In the genomic region with DNA sequence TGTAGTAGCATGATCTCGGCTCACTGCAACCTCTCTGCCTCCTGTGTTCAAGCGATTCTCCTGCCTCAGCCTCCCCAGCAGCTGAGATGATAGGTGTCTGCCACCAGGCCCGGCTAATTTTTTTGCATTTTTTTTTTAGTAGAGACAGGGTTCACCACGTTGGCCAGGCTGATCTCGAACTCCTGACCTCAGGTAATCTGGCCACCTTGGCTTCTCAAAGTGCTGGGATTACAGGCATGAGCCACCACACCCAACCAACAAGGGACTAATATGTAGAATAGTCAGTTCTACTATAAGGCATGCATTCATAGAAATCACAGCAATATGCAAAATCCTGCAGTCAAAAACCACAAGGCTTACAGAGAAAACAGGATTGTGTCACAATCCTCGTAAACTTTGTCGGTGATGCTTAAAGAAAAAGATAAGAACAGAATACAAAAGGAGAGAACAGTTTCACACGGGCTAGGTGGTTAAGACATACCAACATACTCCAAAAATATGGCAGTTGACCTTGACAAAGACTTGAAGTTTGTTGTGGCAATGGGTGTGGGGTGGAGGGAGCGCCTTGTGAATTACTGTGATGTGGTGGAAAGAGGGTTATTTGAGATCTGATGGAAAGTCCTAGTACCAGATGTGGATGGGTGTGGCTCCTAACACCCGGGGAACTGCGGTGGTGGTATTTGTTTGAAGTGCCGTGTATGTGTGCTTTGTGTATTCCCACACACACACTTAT, we compare ENCODE assay signal across 11 cellular contexts. TPM values are rescaled to one million over a fixed set of nuclear protein-coding genes. Genes with fewer than 3 reads are reported as not detected.
A peak's percentile ranks its signal among the peaks of the same experiment; 100 is the strongest.
DNase-seq lines count a peak whose midpoint lies in the region; ATAC-seq and TF ChIP-seq lines count a peak whose summit lies in the region.
"Had no signal": no experiment of that assay in that cellular context is flagged by ENCODE, and none has a peak within 500 bp of the region (broad histone marks: within the 10 kb centered on the region; RNA-seq: fewer than 3 reads in every experiment).

No MANE protein-coding gene starts in this region.

- TF ChIP-seq POLR2A in prostate gland (IDR thresholded peaks at IDR 0.05): no peak

- TF ChIP-seq CTCF in osteoblast (IDR thresholded peaks at IDR 0.05; ENCODE audit: extremely low read depth, low read depth, low read length) (no peak), prostate gland (IDR thresholded peaks at IDR 0.05) (no peak), BE2C (IDR thresholded peaks at IDR 0.05; ENCODE audit: low read depth, low read length) (no peak)

- H3K4me3 ChIP-seq in osteoblast (ENCODE audit: insufficient read depth, low read length) (no peak overlapping the region), prostate gland (no peak overlapping the region), BE2C (ENCODE audit: low read depth, low read length) (no peak overlapping the region)

- H3K4me3 Mint-ChIP-seq in activated naive CD8-positive, alpha-beta T cell treated with anti-CD3 and anti-CD28 coated beads, Interleukin-2, amount 10 ng/mL, durations not matched to agents 7 days and 5 days: peak overlapping the region; percentile 75

- H3K9me3 ChIP-seq in osteoblast (ENCODE audit: low read depth, low read length) (no peaks in the 10 kb centered on the region), prostate gland (no peaks in the 10 kb centered on the region), BE2C (no peaks in the 10 kb centered on the region)

- H3K36me3 ChIP-seq in osteoblast (ENCODE audit: insufficient read depth, low read length) (no peaks in the 10 kb centered on the region), prostate gland (no peaks in the 10 kb centered on the region), BE2C (no peaks in the 10 kb centered on the region; the same call in 1 of the 2 replicates)

- intact Hi-C loops in left ventricle myocardium superior (cut with micrococcal nuclease): no loop called here
- intact Hi-C loops in prostate gland (cut with DNase I): no loop called here

- no peaks in the 10 kb centered on the region for H3K9me3 Mint-ChIP-seq in activated naive CD8-positive, alpha-beta T cell treated with anti-CD3 and anti-CD28 coated beads, Interleukin-2, amount 10 ng/mL, durations not matched to agents 7 days and 5 days

- peaks cover 13% of the 10 kb centered on the region for H3K4me1 ChIP-seq in osteoblast (ENCODE audit: insufficient read depth, low read length)
- H3K4me1 ChIP-seq in prostate gland (replicated peaks): no peaks in the 10 kb centered on the region
- H3K4me1 ChIP-seq in BE2C: peaks cover 4% of the 10 kb centered on the region; the same call in 1 of the 2 replicates

- peaks cover 18% of the 10 kb centered on the region for H4K20me1 ChIP-seq in osteoblast (ENCODE audit: insufficient read depth, low read length)

- peak; percentile 63 for ATAC-seq in activated naive CD8-positive, alpha-beta T cell treated with anti-CD3 and anti-CD28 coated beads, Interleukin-2, amount 10 ng/mL, durations not matched to agents 7 days and 5 days (ENCODE audit: low read depth)
- ATAC-seq in HG02588 (IDR thresholded peaks at IDR 0.05; ENCODE audit: unreplicated experiment): no peak
- ATAC-seq in left ventricle myocardium superior: no peak

- DNase-seq in GF-D8 (lab: John Stamatoyannopoulos, UW) (peak; percentile 40), T-helper 2 cell (peak in 3 of 5 experiments; percentile 71 to 95 (median 95)), osteoblast (ENCODE audit: insufficient read length, low spot score, missing footprints) (peak; percentile 56), left ventricle myocardium superior (no peak), prostate gland (ENCODE audit: low spot score) (no peak), BE2C (no peak)
- peak; percentile 60 for DNase-seq in activated naive CD8-positive, alpha-beta T cell treated with anti-CD3 and anti-CD28 coated beads, Interleukin-2, amount 10 ng/mL, durations not matched to agents 7 days and 5 days
- DNase-seq: NCI-H1092 treated with DMSO at 0.1 percent for 48 hours, retina, trophoblast cell had no signal

- POLR2A ChIA-PET in activated naive CD8-positive, alpha-beta T cell treated with anti-CD3 and anti-CD28 coated beads, Interleukin-2, amount 10 ng/mL, durations not matched to agents 7 days and 5 days (lab: Charles Lee): interaction anchor here (0.7 to 5.4 kb wide), 7 partner anchors 9 to 72 kb away, joined by 3 to 41 read pairs (median 4); no protein-coding TSS in a partner anchor

- WGBS in prostate gland: 57% methylated on average over 12 of the region's 12 CpGs

- no peak overlapping the region for H3K4me2 ChIP-seq in osteoblast (ENCODE audit: insufficient read depth, low read length)

- peaks cover 58% of the 10 kb centered on the region for H3K79me2 ChIP-seq in osteoblast (ENCODE audit: insufficient read depth, low read length)

- H3K27ac Mint-ChIP-seq in activated naive CD8-positive, alpha-beta T cell treated with anti-CD3 and anti-CD28 coated beads, Interleukin-2, amount 10 ng/mL, durations not matched to agents 7 days and 5 days: peak overlapping the region; percentile 75

- peaks cover 16% of the 10 kb centered on the region for H3K36me3 Mint-ChIP-seq in activated naive CD8-positive, alpha-beta T cell treated with anti-CD3 and anti-CD28 coated beads, Interleukin-2, amount 10 ng/mL, durations not matched to agents 7 days and 5 days

- H3K4me1 Mint-ChIP-seq in activated naive CD8-positive, alpha-beta T cell treated with anti-CD3 and anti-CD28 coated beads, Interleukin-2, amount 10 ng/mL, durations not matched to agents 7 days and 5 days: peaks cover 56% of the 10 kb centered on the region

- H3K27me3 Mint-ChIP-seq in activated naive CD8-positive, alpha-beta T cell treated with anti-CD3 and anti-CD28 coated beads, Interleukin-2, amount 10 ng/mL, durations not matched to agents 7 days and 5 days: no peaks in the 10 kb centered on the region

- H3K27me3 ChIP-seq in osteoblast (ENCODE audit: insufficient read depth, low read length) (no peaks in the 10 kb centered on the region), prostate gland (replicated peaks; ENCODE audit: insufficient read depth) (no peaks in the 10 kb centered on the region), BE2C (no peaks in the 10 kb centered on the region)

- H2AFZ ChIP-seq in osteoblast (ENCODE audit: low read length): no peak overlapping the region

- no peak overlapping the region for H3K27ac ChIP-seq in osteoblast (ENCODE audit: low read depth, low read length)
- no peak overlapping the region for H3K27ac ChIP-seq in prostate gland

RNA-seq across cellular contexts. Expression of gene NOSIP, which starts 12.5 kb away (rescaled TPM):
- 100 to 1,000 TPM; 122 to 125 TPM for total RNA-seq in activated naive CD8-positive, alpha-beta T cell treated with anti-CD3 and anti-CD28 coated beads, Interleukin-2, amount 10 ng/mL, durations not matched to agents 7 days and 5 days
- total RNA-seq in osteoblast: 57.5 and 68.0 TPM in 2 replicates
- total RNA-seq in left ventricle myocardium superior: 46.7 TPM
- total RNA-seq in prostate gland: 10 to 100 TPM; 62.9 to 91.7 TPM
- 164 TPM for polyA plus RNA-seq in BE2C (2012; ENCODE audit: insufficient read depth, insufficient read length, low read depth)

RNA-seq across cellular contexts. Expression of gene PRRG2, which starts 13.2 kb away (rescaled TPM):
- 1 to 10 TPM; 1.5 to 2.3 TPM for total RNA-seq in activated naive CD8-positive, alpha-beta T cell treated with anti-CD3 and anti-CD28 coated beads, Interleukin-2, amount 10 ng/mL, durations not matched to agents 7 days and 5 days
- total RNA-seq in osteoblast (under 0.01 and 0.29 TPM in 2 replicates), left ventricle myocardium superior (1.3 TPM), prostate gland (10 to 100 TPM in 1 of 2 donors, 1 to 10 TPM in 1; 8.1 to 22.5 TPM)
- polyA plus RNA-seq in BE2C (2012; ENCODE audit: insufficient read depth, insufficient read length, low read depth): not detected

RNA-seq across cellular contexts. Expression of gene PRR12, which starts 23.1 kb away (rescaled TPM):
- 10 to 100 TPM; 49.7 TPM for total RNA-seq in activated naive CD8-positive, alpha-beta T cell treated with anti-CD3 and anti-CD28 coated beads, Interleukin-2, amount 10 ng/mL, durations not matched to agents 7 days and 5 days
- total RNA-seq in osteoblast: 2.2 and 2.9 TPM in 2 replicates
- total RNA-seq in left ventricle myocardium superior: 15.6 TPM
- total RNA-seq in prostate gland: 10 to 100 TPM; 24.0 to 41.9 TPM
- 34.3 TPM for polyA plus RNA-seq in BE2C (2012; ENCODE audit: insufficient read depth, insufficient read length, low read depth)

RNA-seq across cellular contexts. Expression of gene RCN3, which starts 40.1 kb away (rescaled TPM):
- total RNA-seq in activated naive CD8-positive, alpha-beta T cell treated with anti-CD3 and anti-CD28 coated beads, Interleukin-2, amount 10 ng/mL, durations not matched to agents 7 days and 5 days: 1 to 10 TPM; 1.6 to 2.4 TPM
- total RNA-seq in osteoblast (346 and 377 TPM in 2 replicates), left ventricle myocardium superior (8.5 TPM), prostate gland (10 to 100 TPM in 1 of 2 donors, 1 to 10 TPM in 1; 2.5 to 14.5 TPM)
- polyA plus RNA-seq in BE2C (2012; ENCODE audit: insufficient read depth, insufficient read length, low read depth): 7.2 TPM

RNA-seq across cellular contexts. Expression of gene FCGRT, which starts 55.4 kb away (rescaled TPM):
- total RNA-seq in activated naive CD8-positive, alpha-beta T cell treated with anti-CD3 and anti-CD28 coated beads, Interleukin-2, amount 10 ng/mL, durations not matched to agents 7 days and 5 days: 10 to 100 TPM; 19.8 to 24.4 TPM
- total RNA-seq in osteoblast (67.5 and 75.6 TPM in 2 replicates), left ventricle myocardium superior (84.7 TPM), prostate gland (100 to 1,000 TPM; 140 to 153 TPM)
- 8.4 TPM for polyA plus RNA-seq in BE2C (2012; ENCODE audit: insufficient read depth, insufficient read length, low read depth)

Comparison
In these comparisons a context has a peak if more than half of its experiments do, and no peak if none do; other contexts are left out.
1. DNase-seq: peak in GF-D8 (single experiment), T-helper 2 cell (3 of 5), activated naive CD8-positive, alpha-beta T cell treated with anti-CD3 and anti-CD28 coated beads, Interleukin-2, amount 10 ng/mL, durations not matched to agents 7 days and 5 days (single experiment) and osteoblast (single experiment); none in left ventricle myocardium superior (single experiment), prostate gland (single experiment) and BE2C (single experiment).